16 cellular contexts compared by ENCODE assay signal in the genomic region with DNA sequence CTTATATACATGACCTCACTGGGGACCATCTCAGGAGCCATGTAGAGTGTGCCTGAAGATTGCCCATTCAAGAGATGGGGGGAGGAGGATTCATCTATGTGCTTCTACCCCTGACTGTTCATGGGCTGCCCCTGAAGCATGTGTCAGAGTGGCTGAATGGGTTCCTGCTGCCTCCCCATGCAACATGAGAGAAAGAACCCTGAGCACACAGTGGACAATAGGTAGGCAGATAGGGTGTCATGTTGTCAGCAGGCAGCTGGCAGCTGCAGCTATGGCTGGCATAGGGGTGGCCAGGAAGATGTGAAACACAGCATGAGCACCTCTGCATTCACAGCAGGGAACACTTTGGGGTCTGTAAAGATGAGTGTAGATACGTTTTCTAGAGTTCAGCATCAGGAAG.
A peak's percentile ranks its signal among the peaks of the same experiment; 100 is the strongest.
DNase-seq lines count a peak whose midpoint lies in the region; TF ChIP-seq lines count a peak whose summit lies in the region.
"Had no signal": no experiment of that assay in that cellular context is flagged by ENCODE, and none has a peak within 500 bp of the region (broad histone marks: within the 10 kb centered on the region; RNA-seq: fewer than 3 reads in every experiment).

No MANE protein-coding gene starts in this region.

- POLR2A ChIA-PET in MCF 10A (lab: Yijun Ruan, JAX): interaction anchor here (1.1 kb wide), 1 partner anchor 9 kb away, joined by 3 read pairs; no protein-coding TSS in a partner anchor

- H3K36me3 ChIP-seq in breast epithelium (no peaks in the 10 kb centered on the region), tibial artery (no peaks in the 10 kb centered on the region)
- H3K36me3 ChIP-seq: BE2C, HAP-1 had no signal

- TF ChIP-seq POLR2A in breast epithelium (IDR thresholded peaks at IDR 0.05): no peak

- intact Hi-C loops in MCF 10A (cut with micrococcal nuclease) (no loop called here), breast epithelium (cut with DNase I; ENCODE audit: low total_unique reads) (no loop called here), tibial artery (cut with DNase I; ENCODE audit: low total_unique reads) (no loop called here)

- no peak overlapping the region for H3K4me3 Mint-ChIP-seq in MCF 10A (ENCODE audit: unreplicated experiment)
- H3K4me3 Mint-ChIP-seq: CD4-positive, alpha-beta memory T cell; T-helper 2 cell treated with Interferon-gamma antibody and Interleukin-4, amounts not matched to agents 5 μg/mL and 100 μg/mL, for 36 hours had no signal

- H3K27me3 Mint-ChIP-seq in MCF 10A (ENCODE audit: insufficient read depth, unreplicated experiment): no peaks in the 10 kb centered on the region

- peaks cover 57% of the 10 kb centered on the region for H3K4me1 Mint-ChIP-seq in MCF 10A (ENCODE audit: insufficient read depth, unreplicated experiment)
- H3K4me1 Mint-ChIP-seq: CD4-positive, alpha-beta memory T cell had no signal

- peaks cover 4% of the 10 kb centered on the region for H3K9me3 Mint-ChIP-seq in MCF 10A (ENCODE audit: unreplicated experiment)
- H3K9me3 Mint-ChIP-seq: T-helper 2 cell treated with Interferon-gamma antibody and Interleukin-4, amounts not matched to agents 5 μg/mL and 100 μg/mL, for 36 hours had no signal

- CTCF ChIA-PET in MCF 10A (lab: Yijun Ruan, JAX): interaction anchor here (0.6 kb wide), 1 partner anchor 9 kb away, joined by 3 read pairs; no protein-coding TSS in a partner anchor

- no peak overlapping the region for H3K4me3 ChIP-seq in breast epithelium
- H3K4me3 ChIP-seq in tibial artery: no peak overlapping the region
- no peak overlapping the region for H3K4me3 ChIP-seq in coronary artery
- H3K4me3 ChIP-seq: HAP-1 had no signal

- DNase-seq in MCF 10A (ENCODE audit: unreplicated experiment) (no peak), breast epithelium (ENCODE audit: low spot score in 2 of 2) (no peak), NCI-H2029 (lab: John Stamatoyannopoulos, UW) (peak; percentile 40), NCI-H345 treated with DMSO at 0.1 percent for 48 hours (lab: John Stamatoyannopoulos, UW; ENCODE audit: unreplicated experiment) (peak; percentile 82), tibial artery (no peak), DMS153 (lab: John Stamatoyannopoulos, UW) (no peak), RKO (ENCODE audit: low spot score) (no peak), coronary artery (ENCODE audit: low spot score) (no peak)
- DNase-seq: BE2C; CD4-positive, alpha-beta memory T cell; IMR-90; Kasumi-1; NCI-H1930; NCI-H526 treated with DMSO at 0.1 percent for 48 hours had no signal

- no peaks in the 10 kb centered on the region for H3K4me1 ChIP-seq in breast epithelium
- peaks cover 0 to 58% (median 28%) of the 10 kb centered on the region in 4 donors for H3K4me1 ChIP-seq in tibial artery
- H3K4me1 ChIP-seq: BE2C had no signal

- TF ChIP-seq CTCF in MCF 10A (IDR thresholded peaks at IDR 0.05; ENCODE audit: unreplicated experiment) (no peak), breast epithelium (IDR thresholded peaks at IDR 0.05) (no peak), tibial artery (IDR thresholded peaks at IDR 0.05) (no peak), coronary artery (IDR thresholded peaks at IDR 0.05) (no peak)

- peak overlapping the region in 1 of 2 donors; percentile 12 for H3K27ac ChIP-seq in breast epithelium
- H3K27ac ChIP-seq in tibial artery: peak overlapping the region; percentile 76 to 82
- no peak overlapping the region for H3K27ac ChIP-seq in coronary artery

- H3K9me3 ChIP-seq in breast epithelium (no peaks in the 10 kb centered on the region), tibial artery (no peaks in the 10 kb centered on the region)
- H3K9me3 ChIP-seq: BE2C, HAP-1 had no signal

- H3K36me3 Mint-ChIP-seq in MCF 10A (ENCODE audit: insufficient read depth, unreplicated experiment): peaks cover 7% of the 10 kb centered on the region
- H3K36me3 Mint-ChIP-seq: CD4-positive, alpha-beta memory T cell had no signal

- BruUV-seq in MCF 10A (replicated peaks; lab: Mats Ljungman, UMichigan): no TSS peak

- H3K27me3 ChIP-seq in breast epithelium: no peaks in the 10 kb centered on the region
- no peaks in the 10 kb centered on the region for H3K27me3 ChIP-seq in tibial artery
- H3K27me3 ChIP-seq: BE2C had no signal

- H3K27ac Mint-ChIP-seq in MCF 10A (ENCODE audit: low read depth, unreplicated experiment): peak overlapping the region; percentile 59
- H3K27ac Mint-ChIP-seq: CD4-positive, alpha-beta memory T cell; T-helper 2 cell treated with Interferon-gamma antibody and Interleukin-4, amounts not matched to agents 5 μg/mL and 100 μg/mL, for 36 hours had no signal

Comparison
In these comparisons a context has a peak if more than half of its experiments do, and no peak if none do; other contexts are left out.
1. DNase-seq: peak in NCI-H2029 (single experiment) and NCI-H345 treated with DMSO at 0.1 percent for 48 hours (single experiment); none in MCF 10A (single experiment), breast epithelium (0 of 2), tibial artery (0 of 2), DMS153 (single experiment), RKO (single experiment) and coronary artery (single experiment).
2. H3K27ac ChIP-seq: peak in tibial artery (2 of 2); none in coronary artery (0 of 2).